ENCODE assay signal across 7 cellular contexts in genomic region chr18:76874643-76875389, GRCh38. TPM values are rescaled to one million over a fixed set of nuclear protein-coding genes. Genes with fewer than 3 reads are reported as not detected.
DNase-seq lines count a peak whose midpoint lies in the region; ATAC-seq, FAIRE-seq and TF ChIP-seq lines count a peak whose summit lies in the region.

No MANE protein-coding gene starts in this region.

- H3K4me3 ChIP-seq in pancreas (no peak overlapping the region), lower leg skin (ENCODE audit: low read depth, poor library complexity, severe bottlenecking) (no peak overlapping the region)

- H3K27ac Mint-ChIP-seq in activated T-helper 17 cell treated with anti-CD3 and anti-CD28 coated beads, Interleukin-2, amount 50 U/mL, for 72 hours, result peak overlapping the region; percentile 97

- TF ChIP-seq POLR2A in lower leg skin (IDR thresholded peaks at IDR 0.05), result no peak

- peak overlapping the region; percentile 80 for H3K4me3 Mint-ChIP-seq in activated T-helper 17 cell treated with anti-CD3 and anti-CD28 coated beads, Interleukin-2, amount 50 U/mL, for 72 hours

- ATAC-seq in GM19351 (IDR thresholded peaks at IDR 0.05; ENCODE audit: unreplicated experiment) (peak; percentile 31), HG03354 (IDR thresholded peaks at IDR 0.05; ENCODE audit: poor library complexity, severe bottlenecking, unreplicated experiment) (peak; percentile 33), pancreas (peak; percentile 55 to 75 (median 70))
- peak; percentile 99 for ATAC-seq in activated T-helper 17 cell treated with anti-CD3 and anti-CD28 coated beads, Interleukin-2, amount 50 U/mL, for 72 hours (replicated peaks)

- H3K9me3 Mint-ChIP-seq in activated T-helper 17 cell treated with anti-CD3 and anti-CD28 coated beads, Interleukin-2, amount 50 U/mL, for 72 hours, result no peaks in the 10 kb centered on the region

- no peaks in the 10 kb centered on the region for H3K27me3 Mint-ChIP-seq in activated T-helper 17 cell treated with anti-CD3 and anti-CD28 coated beads, Interleukin-2, amount 50 U/mL, for 72 hours

- no peak for TF ChIP-seq CTCF in pancreas (IDR thresholded peaks at IDR 0.05)
- no peak for TF ChIP-seq CTCF in lower leg skin (IDR thresholded peaks at IDR 0.05)

- H3K4me1 Mint-ChIP-seq in activated T-helper 17 cell treated with anti-CD3 and anti-CD28 coated beads, Interleukin-2, amount 50 U/mL, for 72 hours, result peaks cover 20% of the 10 kb centered on the region

- peaks cover 87% of the 10 kb centered on the region for H3K36me3 Mint-ChIP-seq in activated T-helper 17 cell treated with anti-CD3 and anti-CD28 coated beads, Interleukin-2, amount 50 U/mL, for 72 hours (ENCODE audit: low read depth)

- intact Hi-C loops in pancreas (cut with DNase I) (loop anchor here in 1 of 3 donors (10.0 kb wide), 2 partner anchors 70 to 110 kb away; no protein-coding TSS in a partner anchor), lower leg skin (cut with DNase I; ENCODE audit: low total_unique reads) (no loop called here)

- 84 to 88% methylated on average over 13 of the region's 13 CpGs for WGBS in pancreas, 2 donors
- WGBS in lower leg skin, 2 donors, result 92% methylated on average over 13 of the region's 13 CpGs

- DNase-seq in pancreas, result no peak
- DNase-seq in COLO829 (ENCODE audit: low spot score), result no peak
- no peak for DNase-seq in HuH-7 (ENCODE audit: low spot score)
- DNase-seq in lower leg skin (ENCODE audit: low spot score in 2 of 2), result no peak

- no peaks in the 10 kb centered on the region for H3K9me3 ChIP-seq in pancreas

- peaks cover 0 to 13% (median 0%) of the 10 kb centered on the region in 3 donors for H3K36me3 ChIP-seq in pancreas

- FAIRE-seq in pancreas (lab: Jason Lieb, UNC), result no peak

- H3K4me1 ChIP-seq in pancreas, result no peaks in the 10 kb centered on the region

- no peak overlapping the region for H3K27ac ChIP-seq in pancreas

- H3K27me3 ChIP-seq in pancreas, result no peaks in the 10 kb centered on the region

RNA-seq across cellular contexts. Expression of gene ZNF236, which starts 52.5 kb away (rescaled TPM):
- total RNA-seq in activated T-helper 17 cell treated with anti-CD3 and anti-CD28 coated beads, Interleukin-2, amount 50 U/mL, for 72 hours, result 10 to 100 TPM; 19.3 to 20.1 TPM
- total RNA-seq in pancreas (10 to 100 TPM in 1 of 6 donors, 1 to 10 TPM in 5; 6.1 to 13.3 (median 7.3) TPM), lower leg skin (10 to 100 TPM in 3 of 4 donors, 1 to 10 TPM in 1; 8.9 to 15.2 (median 11.8) TPM)
- polyA plus RNA-seq in pancreas, result 1 to 10 TPM; 2.6 to 4.7 TPM

Comparison
In these comparisons a context has a peak if more than half of its experiments do, and no peak if none do; other contexts are left out.
1. ATAC-seq: peak in every context shown above with its lines; median percentile 99 in activated T-helper 17 cell treated with anti-CD3 and anti-CD28 coated beads, Interleukin-2, amount 50 U/mL, for 72 hours; 70 in pancreas; 33 in HG03354; 31 in GM19351.